In the genomic region with DNA sequence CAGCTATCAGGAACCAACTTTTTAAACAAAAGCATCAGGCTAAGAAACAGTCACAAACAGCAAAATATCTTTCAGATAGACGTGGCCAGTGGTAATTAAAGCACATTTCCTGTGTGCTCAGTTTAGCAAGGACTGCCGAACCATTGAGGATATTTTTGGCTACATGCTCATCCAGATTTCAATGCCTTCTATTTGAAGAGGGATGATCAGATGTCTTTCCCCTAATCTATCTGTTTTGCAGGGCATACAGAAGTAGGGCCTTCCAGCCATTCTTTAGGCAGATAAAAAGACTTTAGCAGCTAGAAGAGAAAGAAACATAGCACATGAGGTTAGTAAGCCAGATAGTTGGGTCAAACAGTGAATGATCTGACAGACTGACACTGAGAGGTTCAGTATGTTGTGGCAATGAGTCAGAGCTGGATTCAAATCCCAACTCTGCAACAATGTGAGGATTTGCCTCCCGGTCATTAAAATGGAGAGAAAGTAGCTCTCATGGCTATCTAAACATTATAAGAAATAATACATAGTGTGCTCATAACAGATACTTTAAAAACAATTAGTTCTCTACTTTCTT, we compare ENCODE assay signal across 1 cellular context.
TF ChIP-seq lines count a peak whose summit lies in the region.

No MANE protein-coding gene starts in this region.

TF ChIP-seq in HepG2, 621 proteins besides CTCF, POLR2A, EP300 and RAD21:
- TF ChIP-seq ARNTL (CRISPR knock-in tag; IDR thresholded peaks at IDR 0.05) (no peak), ZNF12 (CRISPR knock-in tag; IDR thresholded peaks at IDR 0.05) (no peak), ZNF337 (CRISPR knock-in tag; IDR thresholded peaks at IDR 0.05; ENCODE audit: borderline replicate concordance, low read depth) (no peak), RBFOX2 (IDR thresholded peaks at IDR 0.05; ENCODE audit: low read depth, low read length) (no peak), HNRNPL (IDR thresholded peaks at IDR 0.05; ENCODE audit: low read depth, low read length) (no peak), PAF1 (CRISPR knock-in tag; IDR thresholded peaks at IDR 0.05) (no peak), TCF7L2 (IDR thresholded peaks at IDR 0.05; ENCODE audit: low read depth, low read length) (no peak), MAFK (conservative IDR thresholded peaks at IDR 0.05 in 1 of 2, IDR thresholded peaks at IDR 0.05 in 1 of 2; ENCODE audit: low read length in 2 of 2) (no peak), ZBTB1 (CRISPR knock-in tag; IDR thresholded peaks at IDR 0.05; ENCODE audit: borderline replicate concordance) (no peak), ZFP62 (CRISPR knock-in tag; IDR thresholded peaks at IDR 0.05) (no peak), ZNF224 (CRISPR knock-in tag; IDR thresholded peaks at IDR 0.05) (no peak), ZNF746 (CRISPR knock-in tag; IDR thresholded peaks at IDR 0.05) (no peak)
- TF ChIP-seq, protein P1, sequence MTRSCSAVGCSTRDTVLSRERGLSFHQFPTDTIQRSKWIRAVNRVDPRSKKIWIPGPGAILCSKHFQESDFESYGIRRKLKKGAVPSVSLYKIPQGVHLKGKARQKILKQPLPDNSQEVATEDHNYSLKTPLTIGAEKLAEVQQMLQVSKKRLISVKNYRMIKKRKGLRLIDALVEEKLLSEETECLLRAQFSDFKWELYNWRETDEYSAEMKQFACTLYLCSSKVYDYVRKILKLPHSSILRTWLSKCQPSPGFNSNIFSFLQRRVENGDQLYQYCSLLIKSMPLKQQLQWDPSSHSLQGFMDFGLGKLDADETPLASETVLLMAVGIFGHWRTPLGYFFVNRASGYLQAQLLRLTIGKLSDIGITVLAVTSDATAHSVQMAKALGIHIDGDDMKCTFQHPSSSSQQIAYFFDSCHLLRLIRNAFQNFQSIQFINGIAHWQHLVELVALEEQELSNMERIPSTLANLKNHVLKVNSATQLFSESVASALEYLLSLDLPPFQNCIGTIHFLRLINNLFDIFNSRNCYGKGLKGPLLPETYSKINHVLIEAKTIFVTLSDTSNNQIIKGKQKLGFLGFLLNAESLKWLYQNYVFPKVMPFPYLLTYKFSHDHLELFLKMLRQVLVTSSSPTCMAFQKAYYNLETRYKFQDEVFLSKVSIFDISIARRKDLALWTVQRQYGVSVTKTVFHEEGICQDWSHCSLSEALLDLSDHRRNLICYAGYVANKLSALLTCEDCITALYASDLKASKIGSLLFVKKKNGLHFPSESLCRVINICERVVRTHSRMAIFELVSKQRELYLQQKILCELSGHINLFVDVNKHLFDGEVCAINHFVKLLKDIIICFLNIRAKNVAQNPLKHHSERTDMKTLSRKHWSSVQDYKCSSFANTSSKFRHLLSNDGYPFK (CRISPR knock-in tag; IDR thresholded peaks at IDR 0.05; ENCODE audit: borderline replicate concordance) = no peak
- TF ChIP-seq, protein P2, sequence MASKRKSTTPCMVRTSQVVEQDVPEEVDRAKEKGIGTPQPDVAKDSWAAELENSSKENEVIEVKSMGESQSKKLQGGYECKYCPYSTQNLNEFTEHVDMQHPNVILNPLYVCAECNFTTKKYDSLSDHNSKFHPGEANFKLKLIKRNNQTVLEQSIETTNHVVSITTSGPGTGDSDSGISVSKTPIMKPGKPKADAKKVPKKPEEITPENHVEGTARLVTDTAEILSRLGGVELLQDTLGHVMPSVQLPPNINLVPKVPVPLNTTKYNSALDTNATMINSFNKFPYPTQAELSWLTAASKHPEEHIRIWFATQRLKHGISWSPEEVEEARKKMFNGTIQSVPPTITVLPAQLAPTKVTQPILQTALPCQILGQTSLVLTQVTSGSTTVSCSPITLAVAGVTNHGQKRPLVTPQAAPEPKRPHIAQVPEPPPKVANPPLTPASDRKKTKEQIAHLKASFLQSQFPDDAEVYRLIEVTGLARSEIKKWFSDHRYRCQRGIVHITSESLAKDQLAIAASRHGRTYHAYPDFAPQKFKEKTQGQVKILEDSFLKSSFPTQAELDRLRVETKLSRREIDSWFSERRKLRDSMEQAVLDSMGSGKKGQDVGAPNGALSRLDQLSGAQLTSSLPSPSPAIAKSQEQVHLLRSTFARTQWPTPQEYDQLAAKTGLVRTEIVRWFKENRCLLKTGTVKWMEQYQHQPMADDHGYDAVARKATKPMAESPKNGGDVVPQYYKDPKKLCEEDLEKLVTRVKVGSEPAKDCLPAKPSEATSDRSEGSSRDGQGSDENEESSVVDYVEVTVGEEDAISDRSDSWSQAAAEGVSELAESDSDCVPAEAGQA (IDR thresholded peaks at IDR 0.05; ENCODE audit: low read depth) = no peak
- TF ChIP-seq, protein P2 (CRISPR knock-in tag; IDR thresholded peaks at IDR 0.05; ENCODE audit: borderline replicate concordance) = no peak
- TF ChIP-seq, protein P3, sequence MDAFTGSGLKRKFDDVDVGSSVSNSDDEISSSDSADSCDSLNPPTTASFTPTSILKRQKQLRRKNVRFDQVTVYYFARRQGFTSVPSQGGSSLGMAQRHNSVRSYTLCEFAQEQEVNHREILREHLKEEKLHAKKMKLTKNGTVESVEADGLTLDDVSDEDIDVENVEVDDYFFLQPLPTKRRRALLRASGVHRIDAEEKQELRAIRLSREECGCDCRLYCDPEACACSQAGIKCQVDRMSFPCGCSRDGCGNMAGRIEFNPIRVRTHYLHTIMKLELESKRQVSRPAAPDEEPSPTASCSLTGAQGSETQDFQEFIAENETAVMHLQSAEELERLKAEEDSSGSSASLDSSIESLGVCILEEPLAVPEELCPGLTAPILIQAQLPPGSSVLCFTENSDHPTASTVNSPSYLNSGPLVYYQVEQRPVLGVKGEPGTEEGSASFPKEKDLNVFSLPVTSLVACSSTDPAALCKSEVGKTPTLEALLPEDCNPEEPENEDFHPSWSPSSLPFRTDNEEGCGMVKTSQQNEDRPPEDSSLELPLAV (CRISPR knock-in tag; conservative IDR thresholded peaks at IDR 0.05; ENCODE audit: low read depth) = no peak
- TF ChIP-seq, protein P4, sequence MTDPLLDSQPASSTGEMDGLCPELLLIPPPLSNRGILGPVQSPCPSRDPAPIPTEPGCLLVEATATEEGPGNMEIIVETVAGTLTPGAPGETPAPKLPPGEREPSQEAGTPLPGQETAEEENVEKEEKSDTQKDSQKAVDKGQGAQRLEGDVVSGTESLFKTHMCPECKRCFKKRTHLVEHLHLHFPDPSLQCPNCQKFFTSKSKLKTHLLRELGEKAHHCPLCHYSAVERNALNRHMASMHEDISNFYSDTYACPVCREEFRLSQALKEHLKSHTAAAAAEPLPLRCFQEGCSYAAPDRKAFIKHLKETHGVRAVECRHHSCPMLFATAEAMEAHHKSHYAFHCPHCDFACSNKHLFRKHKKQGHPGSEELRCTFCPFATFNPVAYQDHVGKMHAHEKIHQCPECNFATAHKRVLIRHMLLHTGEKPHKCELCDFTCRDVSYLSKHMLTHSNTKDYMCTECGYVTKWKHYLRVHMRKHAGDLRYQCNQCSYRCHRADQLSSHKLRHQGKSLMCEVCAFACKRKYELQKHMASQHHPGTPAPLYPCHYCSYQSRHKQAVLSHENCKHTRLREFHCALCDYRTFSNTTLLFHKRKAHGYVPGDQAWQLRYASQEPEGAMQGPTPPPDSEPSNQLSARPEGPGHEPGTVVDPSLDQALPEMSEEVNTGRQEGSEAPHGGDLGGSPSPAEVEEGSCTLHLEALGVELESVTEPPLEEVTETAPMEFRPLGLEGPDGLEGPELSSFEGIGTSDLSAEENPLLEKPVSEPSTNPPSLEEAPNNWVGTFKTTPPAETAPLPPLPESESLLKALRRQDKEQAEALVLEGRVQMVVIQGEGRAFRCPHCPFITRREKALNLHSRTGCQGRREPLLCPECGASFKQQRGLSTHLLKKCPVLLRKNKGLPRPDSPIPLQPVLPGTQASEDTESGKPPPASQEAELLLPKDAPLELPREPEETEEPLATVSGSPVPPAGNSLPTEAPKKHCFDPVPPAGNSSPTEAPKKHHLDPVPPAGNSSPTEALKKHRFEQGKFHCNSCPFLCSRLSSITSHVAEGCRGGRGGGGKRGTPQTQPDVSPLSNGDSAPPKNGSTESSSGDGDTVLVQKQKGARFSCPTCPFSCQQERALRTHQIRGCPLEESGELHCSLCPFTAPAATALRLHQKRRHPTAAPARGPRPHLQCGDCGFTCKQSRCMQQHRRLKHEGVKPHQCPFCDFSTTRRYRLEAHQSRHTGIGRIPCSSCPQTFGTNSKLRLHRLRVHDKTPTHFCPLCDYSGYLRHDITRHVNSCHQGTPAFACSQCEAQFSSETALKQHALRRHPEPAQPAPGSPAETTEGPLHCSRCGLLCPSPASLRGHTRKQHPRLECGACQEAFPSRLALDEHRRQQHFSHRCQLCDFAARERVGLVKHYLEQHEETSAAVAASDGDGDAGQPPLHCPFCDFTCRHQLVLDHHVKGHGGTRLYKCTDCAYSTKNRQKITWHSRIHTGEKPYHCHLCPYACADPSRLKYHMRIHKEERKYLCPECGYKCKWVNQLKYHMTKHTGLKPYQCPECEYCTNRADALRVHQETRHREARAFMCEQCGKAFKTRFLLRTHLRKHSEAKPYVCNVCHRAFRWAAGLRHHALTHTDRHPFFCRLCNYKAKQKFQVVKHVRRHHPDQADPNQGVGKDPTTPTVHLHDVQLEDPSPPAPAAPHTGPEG (CRISPR knock-in tag; IDR thresholded peaks at IDR 0.05) = no peak
- TF ChIP-seq, protein P5, sequence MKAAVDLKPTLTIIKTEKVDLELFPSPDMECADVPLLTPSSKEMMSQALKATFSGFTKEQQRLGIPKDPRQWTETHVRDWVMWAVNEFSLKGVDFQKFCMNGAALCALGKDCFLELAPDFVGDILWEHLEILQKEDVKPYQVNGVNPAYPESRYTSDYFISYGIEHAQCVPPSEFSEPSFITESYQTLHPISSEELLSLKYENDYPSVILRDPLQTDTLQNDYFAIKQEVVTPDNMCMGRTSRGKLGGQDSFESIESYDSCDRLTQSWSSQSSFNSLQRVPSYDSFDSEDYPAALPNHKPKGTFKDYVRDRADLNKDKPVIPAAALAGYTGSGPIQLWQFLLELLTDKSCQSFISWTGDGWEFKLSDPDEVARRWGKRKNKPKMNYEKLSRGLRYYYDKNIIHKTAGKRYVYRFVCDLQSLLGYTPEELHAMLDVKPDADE (CRISPR knock-in tag; IDR thresholded peaks at IDR 0.05) = no peak
- TF ChIP-seq, protein P6, sequence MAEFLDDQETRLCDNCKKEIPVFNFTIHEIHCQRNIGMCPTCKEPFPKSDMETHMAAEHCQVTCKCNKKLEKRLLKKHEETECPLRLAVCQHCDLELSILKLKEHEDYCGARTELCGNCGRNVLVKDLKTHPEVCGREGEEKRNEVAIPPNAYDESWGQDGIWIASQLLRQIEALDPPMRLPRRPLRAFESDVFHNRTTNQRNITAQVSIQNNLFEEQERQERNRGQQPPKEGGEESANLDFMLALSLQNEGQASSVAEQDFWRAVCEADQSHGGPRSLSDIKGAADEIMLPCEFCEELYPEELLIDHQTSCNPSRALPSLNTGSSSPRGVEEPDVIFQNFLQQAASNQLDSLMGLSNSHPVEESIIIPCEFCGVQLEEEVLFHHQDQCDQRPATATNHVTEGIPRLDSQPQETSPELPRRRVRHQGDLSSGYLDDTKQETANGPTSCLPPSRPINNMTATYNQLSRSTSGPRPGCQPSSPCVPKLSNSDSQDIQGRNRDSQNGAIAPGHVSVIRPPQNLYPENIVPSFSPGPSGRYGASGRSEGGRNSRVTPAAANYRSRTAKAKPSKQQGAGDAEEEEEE (CRISPR knock-in tag; IDR thresholded peaks at IDR 0.05; ENCODE audit: borderline replicate concordance) = no peak
TF ChIP-seq in HepG2: peak in this region for 0.
